In the genomic region with DNA sequence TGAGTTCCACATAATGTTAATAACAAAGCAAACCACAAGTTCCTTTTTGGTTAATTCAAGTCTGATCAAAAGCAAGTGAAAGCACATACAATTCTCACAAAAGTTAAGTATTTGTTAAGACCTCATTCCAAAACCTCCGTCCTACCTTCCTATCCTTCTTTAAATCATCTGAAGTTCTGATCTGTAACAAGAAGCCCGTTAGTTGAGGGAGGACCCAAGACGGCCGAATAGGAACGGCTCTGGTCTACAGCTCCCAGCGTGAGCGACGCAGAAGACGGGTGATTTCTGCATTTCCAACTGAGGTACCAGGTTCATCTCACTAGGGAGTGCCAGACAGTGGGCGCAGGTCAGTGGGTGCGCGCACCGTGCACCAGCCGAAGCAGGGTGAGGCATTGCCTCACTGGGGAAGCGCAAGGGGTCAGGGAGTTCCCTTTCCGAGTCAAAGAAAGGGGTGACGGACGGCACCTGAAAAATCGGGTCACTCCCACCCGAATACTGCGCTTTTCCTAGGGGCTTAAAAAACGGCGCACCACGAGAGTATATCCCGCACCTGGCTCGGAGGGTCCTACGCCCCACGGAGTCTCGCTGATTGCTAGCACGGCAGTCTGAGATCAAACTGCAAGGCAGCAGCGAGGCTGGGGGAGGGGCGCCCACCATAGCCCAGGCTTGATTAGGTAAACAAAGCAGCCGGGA, we compare ENCODE assay signal across 8 cellular contexts.
DNase-seq lines count a peak whose midpoint lies in the region; ATAC-seq, FAIRE-seq and TF ChIP-seq lines count a peak whose summit lies in the region.
"Not testable (repeated sequence)": the region's sequence is repeated elsewhere in the genome, so short reads cannot be mapped to it uniquely, and the experiment has no call there.

No MANE protein-coding gene starts in this region.

- H3K79me2 ChIP-seq in astrocyte (ENCODE audit: insufficient read depth, low read length), result not testable (repeated sequence)

- not testable (repeated sequence) for H3K36me3 Mint-ChIP-seq in T-helper 2 cell treated with Interferon-gamma antibody and Interleukin-4, amounts not matched to agents 5 μg/mL and 100 μg/mL, for 36 hours (ENCODE audit: low read depth); astrocyte (ENCODE audit: low read depth, unreplicated experiment); endodermal cell (ENCODE audit: low read depth); mesothelial cell of epicardium

- H3K4me1 Mint-ChIP-seq in T-helper 2 cell treated with Interferon-gamma antibody and Interleukin-4, amounts not matched to agents 5 μg/mL and 100 μg/mL, for 36 hours (ENCODE audit: low read depth); endodermal cell: not testable (repeated sequence)
- H3K4me1 Mint-ChIP-seq in astrocyte (ENCODE audit: low read depth, unreplicated experiment), result peaks cover 24% of the 10 kb centered on the region
- peaks cover 16% of the 10 kb centered on the region for H3K4me1 Mint-ChIP-seq in mesothelial cell of epicardium

- not testable (repeated sequence) for H3K27ac Mint-ChIP-seq in T-helper 2 cell treated with Interferon-gamma antibody and Interleukin-4, amounts not matched to agents 5 μg/mL and 100 μg/mL, for 36 hours
- peak overlapping the region; percentile 69 for H3K27ac Mint-ChIP-seq in astrocyte (ENCODE audit: unreplicated experiment)
- H3K27ac Mint-ChIP-seq in endodermal cell, result peak overlapping the region; percentile 92
- H3K27ac Mint-ChIP-seq in mesothelial cell of epicardium, result peak overlapping the region; percentile 91

- not testable (repeated sequence) for H3K27ac ChIP-seq in HL-60 (replicated peaks); astrocyte (ENCODE audit: low read depth, low read length); endodermal cell (ENCODE audit: low read depth, low read length); upper lobe of left lung

- DNase-seq in HL-60 (ENCODE audit: low read depth in 1 of 2, low spot score in 1 of 2), result peak in 1 of 2 experiments; percentile 15
- not testable (repeated sequence) for DNase-seq in T-helper 2 cell treated with Interferon-gamma antibody and Interleukin-4, amounts not matched to agents 5 μg/mL and 100 μg/mL, for 36 hours (ENCODE audit: low spot score); astrocyte (ENCODE audit: low read depth)
- DNase-seq in endodermal cell, result peak; percentile 56
- peak in 1 of 2 experiments; percentile 39 for DNase-seq in mesothelial cell of epicardium (ENCODE audit: low spot score in 2 of 2, unreplicated experiment in 2 of 2)
- peak; percentile 38 for DNase-seq in retina
- DNase-seq in upper lobe of left lung, result peak in 1 of 2 donors; percentile 42

- H3K4me1 ChIP-seq in astrocyte (ENCODE audit: insufficient read depth, low read length); endodermal cell (ENCODE audit: control insufficient read depth, insufficient read depth, low read length); upper lobe of left lung: not testable (repeated sequence)

- not testable (repeated sequence) for H3K9ac ChIP-seq in astrocyte (ENCODE audit: low read length); endodermal cell (ENCODE audit: extremely low read depth, low read length, poor library complexity, severe bottlenecking)

- not testable (repeated sequence) for ATAC-seq in upper lobe of left lung (ENCODE audit: low FRiP score in 2 of 2)

- peak overlapping the region; percentile 48 for H3K4me2 ChIP-seq in astrocyte (ENCODE audit: low read length)

- not testable (repeated sequence) for FAIRE-seq in astrocyte (lab: Jason Lieb, UNC)

- H3K4me3 ChIP-seq in HL-60 (replicated peaks; ENCODE audit: insufficient read depth, low read length) (peak overlapping the region; percentile 0; the same call in 1 of the 2 replicates), endodermal cell (ENCODE audit: low read length) (peak overlapping the region; percentile 79), iPS-11a (ENCODE audit: low read depth, low read length) (peak overlapping the region; percentile 37), upper lobe of left lung (peak overlapping the region in 3 of 4 donors; percentile 19 to 23 (median 22))
- not testable (repeated sequence) for H3K4me3 ChIP-seq in astrocyte (ENCODE audit: insufficient read depth, low read depth, low read length)

- TF ChIP-seq POLR2A in upper lobe of left lung (IDR thresholded peaks at IDR 0.05), result not testable (repeated sequence)

- H3K27me3 Mint-ChIP-seq in T-helper 2 cell treated with Interferon-gamma antibody and Interleukin-4, amounts not matched to agents 5 μg/mL and 100 μg/mL, for 36 hours (ENCODE audit: low read depth), result peaks cover 10% of the 10 kb centered on the region
- not testable (repeated sequence) for H3K27me3 Mint-ChIP-seq in astrocyte (ENCODE audit: low read depth, unreplicated experiment); endodermal cell (ENCODE audit: insufficient read depth); mesothelial cell of epicardium (ENCODE audit: low read depth)

- H3K9me3 Mint-ChIP-seq in T-helper 2 cell treated with Interferon-gamma antibody and Interleukin-4, amounts not matched to agents 5 μg/mL and 100 μg/mL, for 36 hours; astrocyte (ENCODE audit: unreplicated experiment); endodermal cell; mesothelial cell of epicardium: not testable (repeated sequence)

- not testable (repeated sequence) for H3K9me3 ChIP-seq in astrocyte (ENCODE audit: insufficient read depth, low read depth, low read length); endodermal cell (ENCODE audit: control insufficient read depth, low read length); upper lobe of left lung

- not testable (repeated sequence) for TF ChIP-seq CTCF in HL-60 (IDR thresholded peaks at IDR 0.05; ENCODE audit: insufficient read depth, low read length); astrocyte (IDR thresholded peaks at IDR 0.05; ENCODE audit: insufficient read depth, low read depth, low read length); endodermal cell (conservative IDR thresholded peaks at IDR 0.05); mesothelial cell of epicardium (IDR thresholded peaks at IDR 0.05; ENCODE audit: unreplicated experiment); upper lobe of left lung (IDR thresholded peaks at IDR 0.05)

- peak overlapping the region; percentile 36 for H3K4me3 Mint-ChIP-seq in T-helper 2 cell treated with Interferon-gamma antibody and Interleukin-4, amounts not matched to agents 5 μg/mL and 100 μg/mL, for 36 hours
- H3K4me3 Mint-ChIP-seq in astrocyte (ENCODE audit: unreplicated experiment) (peak overlapping the region; percentile 85), endodermal cell (peak overlapping the region; percentile 88), mesothelial cell of epicardium (peak overlapping the region; percentile 78)

- not testable (repeated sequence) for TF ChIP-seq EP300 in upper lobe of left lung (IDR thresholded peaks at IDR 0.05)

- WGBS in endodermal cell (ENCODE audit: insufficient coverage in 1 of 2, insufficient read length in 1 of 2), 2 experiments, result 26 to 55% methylated on average over 27 to 32 of the region's 33 CpGs
- WGBS in upper lobe of left lung, 2 donors, result 22 to 50% methylated on average over 24 to 33 of the region's 33 CpGs

- H3K36me3 ChIP-seq in astrocyte (ENCODE audit: insufficient read depth, low read length); endodermal cell (ENCODE audit: control insufficient read depth, insufficient read depth, low read length); upper lobe of left lung: not testable (repeated sequence)

- not testable (repeated sequence) for H4K20me1 ChIP-seq in astrocyte (ENCODE audit: insufficient read depth, low read length)

- not testable (repeated sequence) for H3K27me3 ChIP-seq in HL-60 (ENCODE audit: insufficient read depth, poor library complexity, severe bottlenecking); astrocyte (ENCODE audit: insufficient read depth, low read length); endodermal cell (ENCODE audit: control insufficient read depth, insufficient read depth, low read length, poor library complexity, severe bottlenecking); upper lobe of left lung

- peak overlapping the region; percentile 18 for H2AFZ ChIP-seq in astrocyte (ENCODE audit: low read depth, low read length)

Comparison
In these comparisons a context has a peak if more than half of its experiments do, and no peak if none do; other contexts are left out.
1. H3K4me3 Mint-ChIP-seq: peak in every context shown above with its lines; median percentile 88 in endodermal cell; 85 in astrocyte; 78 in mesothelial cell of epicardium; 36 in T-helper 2 cell treated with Interferon-gamma antibody and Interleukin-4, amounts not matched to agents 5 μg/mL and 100 μg/mL, for 36 hours.